Comparison of ENCODE assay signal across 1 cellular context in genomic region chr19:53007200-53008054, GRCh38.
TF ChIP-seq lines count a peak whose summit lies in the region.

No MANE protein-coding gene starts in this region.

TF ChIP-seq in HepG2, 621 proteins besides CTCF, POLR2A, EP300 and RAD21:
- TF ChIP-seq CREB1 (IDR thresholded peaks at IDR 0.05) (0 out of 2 replicates have a peak, but pooled peaks have one; percentile 15), CREB1 (CRISPR knock-in tag; IDR thresholded peaks at IDR 0.05) (no peak), ZNF20 (CRISPR knock-in tag; IDR thresholded peaks at IDR 0.05) (no peak)
TF ChIP-seq in HepG2: peak in this region for 1.
